Comparison of ENCODE assay signal across 8 cellular contexts in the genomic region with DNA sequence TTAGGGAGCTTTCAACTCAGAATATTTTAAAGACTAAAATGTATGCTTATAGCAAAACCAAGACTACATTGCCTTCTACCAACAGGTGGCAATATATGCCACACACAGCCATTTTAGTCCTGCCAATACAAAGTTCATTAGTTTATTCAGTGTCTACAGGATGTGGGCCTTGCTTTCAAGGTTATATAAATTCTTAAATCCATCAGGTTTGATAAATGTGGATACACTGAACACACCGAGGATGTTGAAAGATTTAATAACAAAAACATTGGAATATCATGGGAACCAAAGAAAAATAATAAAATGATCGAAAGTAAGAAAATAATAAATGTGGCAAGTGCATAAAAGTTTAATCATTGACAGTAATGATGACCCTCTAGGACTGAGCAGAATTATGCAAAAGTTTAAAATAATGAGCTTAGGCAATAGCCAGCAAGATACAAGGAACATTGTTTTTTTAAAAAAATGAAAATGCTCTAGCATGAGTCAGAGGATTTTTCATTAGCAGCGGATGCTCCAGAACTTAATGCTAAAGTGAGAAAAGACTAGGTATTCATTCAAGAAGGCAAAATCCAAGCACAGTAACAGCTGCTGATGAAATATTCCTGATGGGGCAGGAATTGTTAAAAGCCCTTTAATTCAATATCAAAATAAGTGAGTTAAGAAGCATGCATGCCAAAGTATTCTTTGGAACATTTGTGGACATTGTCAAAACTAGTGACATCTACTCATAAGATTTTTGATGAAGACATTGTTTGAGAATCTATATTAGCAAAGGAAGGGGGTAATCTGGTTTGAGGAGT. TPM values are rescaled to one million over a fixed set of nuclear protein-coding genes. Genes with fewer than 3 reads are reported as not detected.
DNase-seq lines count a peak whose midpoint lies in the region; ATAC-seq and TF ChIP-seq lines count a peak whose summit lies in the region.

No MANE protein-coding gene starts in this region.

- no peak overlapping the region for H3K27ac Mint-ChIP-seq in activated naive CD4-positive, alpha-beta T cell treated with anti-CD3 and anti-CD28 coated beads for 36 hours

- peaks cover 3% of the 10 kb centered on the region for H3K9me3 Mint-ChIP-seq in activated naive CD4-positive, alpha-beta T cell treated with anti-CD3 and anti-CD28 coated beads for 36 hours

- intact Hi-C loops in stomach (cut with DNase I; ENCODE audit: low total_unique reads): no loop called here
- intact Hi-C loops in activated naive CD4-positive, alpha-beta T cell treated with anti-CD3 and anti-CD28 coated beads for 36 hours (cut with micrococcal nuclease): loop anchor here (1.0 kb wide), 2 partner anchors 23 to 155 kb away; no protein-coding TSS in a partner anchor

- H3K4me1 ChIP-seq in stomach: no peaks in the 10 kb centered on the region

- H3K27me3 Mint-ChIP-seq in activated naive CD4-positive, alpha-beta T cell treated with anti-CD3 and anti-CD28 coated beads for 36 hours (ENCODE audit: low read depth): no peaks in the 10 kb centered on the region

- H3K4me3 ChIP-seq in epithelial cell of esophagus (ENCODE audit: low read length) (no peak overlapping the region), stomach (no peak overlapping the region)

- TF ChIP-seq EP300 in stomach (IDR thresholded peaks at IDR 0.05): no peak

- no peak for TF ChIP-seq POLR2A in stomach (IDR thresholded peaks at IDR 0.05)

- H3K4me3 Mint-ChIP-seq in activated naive CD4-positive, alpha-beta T cell treated with anti-CD3 and anti-CD28 coated beads for 36 hours: no peak overlapping the region

- H3K27me3 ChIP-seq in stomach: no peaks in the 10 kb centered on the region

- DNase-seq in AML-193 (lab: John Stamatoyannopoulos, UW): peak; percentile 42 to 50
- peak; percentile 10 for DNase-seq in NCI-H345 treated with DMSO at 0.1 percent for 48 hours (lab: John Stamatoyannopoulos, UW; ENCODE audit: unreplicated experiment)
- DNase-seq in epithelial cell of esophagus (ENCODE audit: low read depth): peak; percentile 56
- DNase-seq in stomach: no peak
- DNase-seq in activated naive CD4-positive, alpha-beta T cell treated with anti-CD3 and anti-CD28 coated beads for 36 hours: no peak
- DNase-seq in D341Med (ENCODE audit: low spot score): no peak

- H3K9me3 ChIP-seq in stomach: no peaks in the 10 kb centered on the region

- no peak overlapping the region for H3K27ac ChIP-seq in stomach

- H3K36me3 Mint-ChIP-seq in activated naive CD4-positive, alpha-beta T cell treated with anti-CD3 and anti-CD28 coated beads for 36 hours (ENCODE audit: low read depth): no peaks in the 10 kb centered on the region

- WGBS in stomach, 5 donors: 60 to 71% (median 65%) methylated on average over 3 of the region's 3 CpGs

- no peaks in the 10 kb centered on the region for H3K36me3 ChIP-seq in stomach

- CTCF ChIA-PET in activated naive CD4-positive, alpha-beta T cell treated with anti-CD3 and anti-CD28 coated beads for 36 hours (lab: Charles Lee): interaction anchor here (0.9 to 1.0 kb wide), 2 partner anchors 24 to 155 kb away, joined by 3 to 4 read pairs; no protein-coding TSS in a partner anchor

- no peaks in the 10 kb centered on the region for H3K4me1 Mint-ChIP-seq in activated naive CD4-positive, alpha-beta T cell treated with anti-CD3 and anti-CD28 coated beads for 36 hours (ENCODE audit: low read depth)

- peak; percentile 71 for TF ChIP-seq CTCF in epithelial cell of esophagus (IDR thresholded peaks at IDR 0.05; ENCODE audit: insufficient read depth, low read depth, low read length, missing control alignments)
- peak in 4 of 7 experiments; percentile 12 to 32 (median 24) for TF ChIP-seq CTCF in stomach (IDR thresholded peaks at IDR 0.05)

- ATAC-seq in GM19395 (IDR thresholded peaks at IDR 0.05; ENCODE audit: unreplicated experiment): peak; percentile 69
- ATAC-seq in HG02642 (IDR thresholded peaks at IDR 0.05; ENCODE audit: poor library complexity, unreplicated experiment): no peak

RNA-seq across cellular contexts. Expression of gene SCN9A, which starts 14.2 kb away (rescaled TPM):
- total RNA-seq in stomach: 10 to 100 TPM in 2 of 5 donors, 1 to 10 TPM in 2, under 1 TPM in 1; 0.45 to 24.3 (median 3.9) TPM
- polyA plus RNA-seq in stomach: under 1 TPM; 0.12 to 0.28 (median 0.15) TPM
- not detected for total RNA-seq in activated naive CD4-positive, alpha-beta T cell treated with anti-CD3 and anti-CD28 coated beads for 36 hours

Comparison
In these comparisons a context has a peak if more than half of its experiments do, and no peak if none do; other contexts are left out.
1. DNase-seq: peak in AML-193 (2 of 2), NCI-H345 treated with DMSO at 0.1 percent for 48 hours (single experiment) and epithelial cell of esophagus (single experiment); none in stomach (single experiment), activated naive CD4-positive, alpha-beta T cell treated with anti-CD3 and anti-CD28 coated beads for 36 hours (single experiment) and D341Med (single experiment).